In genomic region chr5:8949908-8950307, GRCh38 we compare ENCODE assay signal across 14 cellular contexts.
DNase-seq lines count a peak whose midpoint lies in the region; ATAC-seq and TF ChIP-seq lines count a peak whose summit lies in the region.
"Had no signal": no experiment of that assay in that cellular context is flagged by ENCODE, and none has a peak within 500 bp of the region (broad histone marks: within the 10 kb centered on the region; RNA-seq: fewer than 3 reads in every experiment).

No MANE protein-coding gene starts in this region.

- H3K36me3 Mint-ChIP-seq in activated naive CD8-positive, alpha-beta T cell treated with anti-CD3 and anti-CD28 coated beads for 36 hours, result no peaks in the 10 kb centered on the region
- H3K36me3 Mint-ChIP-seq: naive thymus-derived CD8-positive, alpha-beta T cell had no signal

- H3K4me3 ChIP-seq in epithelial cell of proximal tubule (ENCODE audit: low read depth, low read length), result no peak overlapping the region
- H3K4me3 ChIP-seq: MG63 had no signal

- H3K27ac Mint-ChIP-seq in activated naive CD8-positive, alpha-beta T cell treated with anti-CD3 and anti-CD28 coated beads for 36 hours, result no peak overlapping the region
- H3K27ac Mint-ChIP-seq: H9; naive thymus-derived CD8-positive, alpha-beta T cell had no signal

- no peaks in the 10 kb centered on the region for H3K4me1 Mint-ChIP-seq in activated naive CD8-positive, alpha-beta T cell treated with anti-CD3 and anti-CD28 coated beads for 36 hours
- H3K4me1 Mint-ChIP-seq: H9; naive thymus-derived CD8-positive, alpha-beta T cell had no signal

- TF ChIP-seq CTCF in epithelial cell of proximal tubule (conservative IDR thresholded peaks at IDR 0.05; ENCODE audit: low read depth, low read length), result no peak

- H3K4me3 Mint-ChIP-seq in activated naive CD8-positive, alpha-beta T cell treated with anti-CD3 and anti-CD28 coated beads for 36 hours, result no peak overlapping the region
- H3K4me3 Mint-ChIP-seq: H9; naive thymus-derived CD8-positive, alpha-beta T cell had no signal

- DNase-seq in epithelial cell of proximal tubule (ENCODE audit: low read depth), result peak; percentile 29
- no peak for DNase-seq in activated naive CD8-positive, alpha-beta T cell treated with anti-CD3 and anti-CD28 coated beads for 36 hours
- DNase-seq in inferior parietal cortex (ENCODE audit: extremely low spot score), result no peak
- no peak for DNase-seq in NCI-H2029 (lab: John Stamatoyannopoulos, UW)
- DNase-seq in GF-D8 (lab: John Stamatoyannopoulos, UW), result no peak
- DNase-seq: amygdala; Caco-2; H9; MG63; naive thymus-derived CD8-positive, alpha-beta T cell; NCI-H774 had no signal

- no peaks in the 10 kb centered on the region for H3K27me3 Mint-ChIP-seq in activated naive CD8-positive, alpha-beta T cell treated with anti-CD3 and anti-CD28 coated beads for 36 hours
- H3K27me3 Mint-ChIP-seq: naive thymus-derived CD8-positive, alpha-beta T cell had no signal

- ATAC-seq in GM18867 (IDR thresholded peaks at IDR 0.05; ENCODE audit: unreplicated experiment) (peak; percentile 95), GM21526 (IDR thresholded peaks at IDR 0.05; ENCODE audit: low FRiP score, unreplicated experiment) (peak; percentile 81), HG03095 (IDR thresholded peaks at IDR 0.05; ENCODE audit: unreplicated experiment) (peak; percentile 95)
- ATAC-seq: naive thymus-derived CD8-positive, alpha-beta T cell had no signal

- peaks cover 5% of the 10 kb centered on the region for H3K9me3 Mint-ChIP-seq in activated naive CD8-positive, alpha-beta T cell treated with anti-CD3 and anti-CD28 coated beads for 36 hours
- H3K9me3 Mint-ChIP-seq: H9 had no signal
